In the genomic region with DNA sequence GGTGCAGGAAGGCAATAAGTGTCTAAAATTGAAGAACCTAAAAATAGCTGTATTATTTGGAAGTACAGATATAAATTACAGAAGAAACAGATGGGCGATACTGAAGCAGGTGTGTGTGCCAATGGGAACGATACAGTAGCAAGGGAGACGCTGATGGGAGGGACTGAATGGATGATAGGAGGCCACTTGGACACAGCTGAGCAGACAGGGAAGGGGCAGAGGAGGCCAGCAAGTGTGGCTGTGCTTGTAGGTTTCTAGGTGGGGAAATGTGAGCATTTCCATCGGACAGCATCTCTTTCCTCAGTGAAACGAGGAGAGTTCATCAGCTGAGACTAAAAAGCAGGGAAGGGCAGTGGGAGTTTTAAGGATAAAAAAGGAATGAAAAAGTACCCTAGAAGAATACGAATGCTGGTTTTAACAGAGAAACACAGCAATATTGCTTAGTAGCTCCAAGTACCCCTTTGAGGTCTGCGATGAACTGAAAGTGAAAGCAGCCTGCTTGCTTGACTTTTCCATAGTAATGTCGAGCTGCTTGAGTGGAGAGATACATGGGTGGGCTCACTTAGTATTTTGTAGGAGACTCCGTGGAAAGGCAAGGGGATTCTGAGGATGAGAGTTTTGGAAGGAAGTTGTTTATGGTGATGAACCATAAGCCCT, we compare ENCODE assay signal across 8 cellular contexts.
DNase-seq lines count a peak whose midpoint lies in the region; ATAC-seq and TF ChIP-seq lines count a peak whose summit lies in the region.

No MANE protein-coding gene starts in this region.

- CTCF ChIA-PET in activated naive CD4-positive, alpha-beta T cell treated with anti-CD3 and anti-CD28 coated beads for 36 hours (lab: Charles Lee), result interaction anchor here (1.2 to 1.8 kb wide), 3 partner anchors 9 to 43 kb away, joined by 3 to 6 read pairs (median 6); no protein-coding TSS in a partner anchor

- peak; percentile 65 to 71 for ATAC-seq in CD4-positive, CD25-positive, alpha-beta regulatory T cell (ENCODE audit: low read depth in 2 of 2)
- ATAC-seq in GM19025 (IDR thresholded peaks at IDR 0.05; ENCODE audit: low read depth, unreplicated experiment), result peak; percentile 39
- peak; percentile 86 to 93 for ATAC-seq in naive thymus-derived CD8-positive, alpha-beta T cell

- no peaks in the 10 kb centered on the region for H3K27me3 ChIP-seq in CD4-positive, CD25-positive, alpha-beta regulatory T cell (ENCODE audit: control insufficient read depth, insufficient read depth, low read length)

- H3K27me3 Mint-ChIP-seq in CD4-positive, CD25-positive, alpha-beta regulatory T cell, result no peaks in the 10 kb centered on the region
- no peaks in the 10 kb centered on the region for H3K27me3 Mint-ChIP-seq in activated naive CD4-positive, alpha-beta T cell treated with anti-CD3 and anti-CD28 coated beads for 36 hours (ENCODE audit: low read depth)
- H3K27me3 Mint-ChIP-seq in naive thymus-derived CD8-positive, alpha-beta T cell, result no peaks in the 10 kb centered on the region

- peak in 2 of 3 donors; percentile 43 to 78 for DNase-seq in CD4-positive, CD25-positive, alpha-beta regulatory T cell
- DNase-seq in NCI-H1417 treated with DMSO at 0.1 percent for 48 hours (lab: John Stamatoyannopoulos, UW) (peak; percentile 10), GM10266 (ENCODE audit: extremely low spot score) (no peak), GF-D8 (lab: John Stamatoyannopoulos, UW) (no peak), AG08395 (ENCODE audit: low spot score) (no peak)
- peak; percentile 57 for DNase-seq in activated naive CD4-positive, alpha-beta T cell treated with anti-CD3 and anti-CD28 coated beads for 36 hours
- peak in 6 of 10 donors; percentile 32 to 60 (median 42) for DNase-seq in naive thymus-derived CD8-positive, alpha-beta T cell

- no peaks in the 10 kb centered on the region for H3K36me3 Mint-ChIP-seq in CD4-positive, CD25-positive, alpha-beta regulatory T cell
- no peaks in the 10 kb centered on the region for H3K36me3 Mint-ChIP-seq in activated naive CD4-positive, alpha-beta T cell treated with anti-CD3 and anti-CD28 coated beads for 36 hours (ENCODE audit: low read depth)
- H3K36me3 Mint-ChIP-seq in naive thymus-derived CD8-positive, alpha-beta T cell, result no peaks in the 10 kb centered on the region

- H3K4me1 ChIP-seq in CD4-positive, CD25-positive, alpha-beta regulatory T cell (ENCODE audit: control insufficient read depth, insufficient read depth, low read length, poor library complexity, severe bottlenecking), result peaks cover 9% of the 10 kb centered on the region

- H3K27ac ChIP-seq in CD4-positive, CD25-positive, alpha-beta regulatory T cell (ENCODE audit: insufficient read depth, low read length, poor library complexity, severe bottlenecking), result peak overlapping the region; percentile 66

- peaks cover 0 to 11% (median 2%) of the 10 kb centered on the region in 4 donors for H3K4me1 Mint-ChIP-seq in CD4-positive, CD25-positive, alpha-beta regulatory T cell
- H3K4me1 Mint-ChIP-seq in activated naive CD4-positive, alpha-beta T cell treated with anti-CD3 and anti-CD28 coated beads for 36 hours (ENCODE audit: low read depth), result no peaks in the 10 kb centered on the region
- peaks cover 1 to 7% (median 4%) of the 10 kb centered on the region in 4 donors for H3K4me1 Mint-ChIP-seq in naive thymus-derived CD8-positive, alpha-beta T cell

- H3K4me3 ChIP-seq in CD4-positive, CD25-positive, alpha-beta regulatory T cell (ENCODE audit: low read depth, low read length), result peak overlapping the region; percentile 98

- no peak for TF ChIP-seq CTCF in GM10266 (IDR thresholded peaks at IDR 0.05; ENCODE audit: control insufficient read depth, insufficient read depth, low read depth, missing control alignments)

- intact Hi-C loops in activated naive CD4-positive, alpha-beta T cell treated with anti-CD3 and anti-CD28 coated beads for 36 hours (cut with micrococcal nuclease), result loop anchor here (1.0 to 2.0 kb wide), 4 partner anchors 25 to 90 kb away; no protein-coding TSS in a partner anchor

- POLR2A ChIA-PET in naive thymus-derived CD8-positive, alpha-beta T cell (lab: Charles Lee), result interaction anchor here (0.8 to 7.1 kb wide), 10 partner anchors 9 to 532 kb away, joined by 3 to 90 read pairs (median 4); partner anchors contain the start of genes EPC2, MBD5 and ORC4

- H3K36me3 ChIP-seq in CD4-positive, CD25-positive, alpha-beta regulatory T cell (ENCODE audit: control insufficient read depth, insufficient read depth, low read length), result no peaks in the 10 kb centered on the region

- no peaks in the 10 kb centered on the region for H3K9me3 ChIP-seq in CD4-positive, CD25-positive, alpha-beta regulatory T cell (ENCODE audit: control insufficient read depth in 2 of 2, low read length in 2 of 2)

- no peak overlapping the region for H3K27ac Mint-ChIP-seq in CD4-positive, CD25-positive, alpha-beta regulatory T cell
- no peak overlapping the region for H3K27ac Mint-ChIP-seq in activated naive CD4-positive, alpha-beta T cell treated with anti-CD3 and anti-CD28 coated beads for 36 hours
- no peak overlapping the region for H3K27ac Mint-ChIP-seq in naive thymus-derived CD8-positive, alpha-beta T cell

- no peak overlapping the region for H3K4me3 Mint-ChIP-seq in CD4-positive, CD25-positive, alpha-beta regulatory T cell
- no peak overlapping the region for H3K4me3 Mint-ChIP-seq in activated naive CD4-positive, alpha-beta T cell treated with anti-CD3 and anti-CD28 coated beads for 36 hours
- no peak overlapping the region for H3K4me3 Mint-ChIP-seq in naive thymus-derived CD8-positive, alpha-beta T cell

- H3K9me3 Mint-ChIP-seq in CD4-positive, CD25-positive, alpha-beta regulatory T cell, result peaks cover 0 to 2% (median 0%) of the 10 kb centered on the region in 7 donors
- no peaks in the 10 kb centered on the region for H3K9me3 Mint-ChIP-seq in activated naive CD4-positive, alpha-beta T cell treated with anti-CD3 and anti-CD28 coated beads for 36 hours
- no peaks in the 10 kb centered on the region for H3K9me3 Mint-ChIP-seq in naive thymus-derived CD8-positive, alpha-beta T cell

Comparison
In these comparisons a context has a peak if more than half of its experiments do, and no peak if none do; other contexts are left out.
1. ATAC-seq: peak in every context shown above with its lines; median percentile 90 in naive thymus-derived CD8-positive, alpha-beta T cell; 68 in CD4-positive, CD25-positive, alpha-beta regulatory T cell; 39 in GM19025.
2. DNase-seq: peak in CD4-positive, CD25-positive, alpha-beta regulatory T cell (2 of 3), NCI-H1417 treated with DMSO at 0.1 percent for 48 hours (single experiment), activated naive CD4-positive, alpha-beta T cell treated with anti-CD3 and anti-CD28 coated beads for 36 hours (single experiment) and naive thymus-derived CD8-positive, alpha-beta T cell (6 of 10); none in GM10266 (single experiment), GF-D8 (single experiment) and AG08395 (single experiment).